8 cellular contexts compared by ENCODE assay signal in the genomic region with DNA sequence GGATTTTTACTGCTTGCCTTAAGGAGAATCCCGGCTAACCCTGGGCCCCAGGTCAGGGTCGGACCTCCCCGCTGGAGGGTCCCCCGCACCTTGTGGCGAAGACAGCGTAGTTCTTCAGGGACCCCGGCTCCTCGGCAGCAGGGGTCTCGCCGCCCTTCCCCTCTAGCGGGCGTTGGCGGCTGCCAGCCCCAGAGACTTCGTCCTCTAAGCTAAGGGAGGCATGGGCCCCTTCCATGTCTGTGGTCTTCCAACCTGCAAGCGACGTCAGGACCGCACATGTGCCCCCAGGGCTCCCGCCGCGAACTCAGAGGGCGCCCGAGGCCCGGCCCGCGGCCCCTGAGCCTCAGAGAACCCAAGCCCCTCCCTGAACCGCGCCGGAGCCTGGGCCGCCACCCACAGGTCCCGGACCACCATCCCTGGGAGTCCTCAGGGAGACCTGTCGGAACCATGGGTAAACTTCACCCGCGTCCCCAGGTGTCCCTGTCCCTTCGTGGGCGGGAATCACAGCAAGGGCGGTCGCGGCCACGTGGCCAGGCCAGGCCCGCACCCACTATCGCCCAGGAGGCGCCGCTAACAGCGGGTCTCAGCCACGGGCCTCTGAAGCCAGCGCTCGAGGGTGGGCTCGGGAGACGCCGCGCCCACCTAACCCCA. TPM values are rescaled to one million over a fixed set of nuclear protein-coding genes. Genes with fewer than 3 reads are reported as not detected.
DNase-seq lines count a peak whose midpoint lies in the region; ATAC-seq and TF ChIP-seq lines count a peak whose summit lies in the region.
"Had no signal": no experiment of that assay in that cellular context is flagged by ENCODE, and none has a peak within 500 bp of the region (broad histone marks: within the 10 kb centered on the region; RNA-seq: fewer than 3 reads in every experiment).

No MANE protein-coding gene starts in this region.

- intact Hi-C loops in dendritic cell treated with granulocyte-macrophage colony-stimulating factor and Interleukin-4, amounts not matched to agents 40 ng/mL and 50 ng/mL, for 4 days (cut with micrococcal nuclease), result no loop called here
- intact Hi-C loops in psoas muscle (cut with DNase I), result no loop called here

- no peaks in the 10 kb centered on the region for H3K27me3 Mint-ChIP-seq in dendritic cell treated with granulocyte-macrophage colony-stimulating factor and Interleukin-4, amounts not matched to agents 40 ng/mL and 50 ng/mL, for 4 days

- H3K9me3 ChIP-seq in HUES6 (ENCODE audit: control insufficient read depth, insufficient read depth, low read depth, low read length), result no peaks in the 10 kb centered on the region
- H3K9me3 ChIP-seq in psoas muscle, result no peaks in the 10 kb centered on the region

- H3K27ac ChIP-seq in HUES6 (ENCODE audit: low read depth, low read length) (no peak overlapping the region), psoas muscle (no peak overlapping the region)

- H3K4me3 ChIP-seq in HUES6 (ENCODE audit: low read depth, low read length) (peak overlapping the region; percentile 50), psoas muscle (peak overlapping the region; percentile 64)

- H3K4me1 Mint-ChIP-seq in dendritic cell treated with granulocyte-macrophage colony-stimulating factor and Interleukin-4, amounts not matched to agents 40 ng/mL and 50 ng/mL, for 4 days (ENCODE audit: low read depth), result peaks cover 59% of the 10 kb centered on the region

- 26 to 34% (median 30%) methylated on average over 47 to 51 of the region's 51 CpGs for WGBS in psoas muscle, 3 donors

- H3K9ac ChIP-seq in HUES6 (ENCODE audit: low read length), result peak overlapping the region; percentile 18

- TF ChIP-seq CTCF in psoas muscle (IDR thresholded peaks at IDR 0.05), result no peak

- H3K27me3 ChIP-seq in HUES6 (ENCODE audit: control insufficient read depth, insufficient read depth, low read length) (peaks cover 26% of the 10 kb centered on the region), psoas muscle (ENCODE audit: insufficient read depth in 3 of 3, low read length in 2 of 3) (no peaks in the 10 kb centered on the region)

- H3K4me1 ChIP-seq in HUES6 (ENCODE audit: control insufficient read depth, insufficient read depth, low read length) (peaks cover 20% of the 10 kb centered on the region), psoas muscle (peaks cover 38% of the 10 kb centered on the region)

- H3K36me3 ChIP-seq in HUES6 (ENCODE audit: control insufficient read depth, insufficient read depth, low read length) (0 out of 2 replicates have a peak, but pooled peaks cover 8% of the 10 kb centered on the region), psoas muscle (ENCODE audit: insufficient read depth in 1 of 2, low read depth in 1 of 2) (peaks cover 0 to 17% of the 10 kb centered on the region in 2 donors)

- no peak for ATAC-seq in psoas muscle
- no peak for ATAC-seq in GM18870 (IDR thresholded peaks at IDR 0.05; ENCODE audit: unreplicated experiment)

- peak overlapping the region; percentile 71 for H3K4me3 Mint-ChIP-seq in dendritic cell treated with granulocyte-macrophage colony-stimulating factor and Interleukin-4, amounts not matched to agents 40 ng/mL and 50 ng/mL, for 4 days

- peak overlapping the region; percentile 63 for H3K27ac Mint-ChIP-seq in dendritic cell treated with granulocyte-macrophage colony-stimulating factor and Interleukin-4, amounts not matched to agents 40 ng/mL and 50 ng/mL, for 4 days

- H3K9me3 Mint-ChIP-seq in dendritic cell treated with granulocyte-macrophage colony-stimulating factor and Interleukin-4, amounts not matched to agents 40 ng/mL and 50 ng/mL, for 4 days, result no peaks in the 10 kb centered on the region

- H3K36me3 Mint-ChIP-seq in dendritic cell treated with granulocyte-macrophage colony-stimulating factor and Interleukin-4, amounts not matched to agents 40 ng/mL and 50 ng/mL, for 4 days (ENCODE audit: low read depth), result peaks cover 69% of the 10 kb centered on the region

- peak; percentile 16 to 57 for DNase-seq in psoas muscle
- no peak for DNase-seq in effector CD8-positive, alpha-beta T cell (lab: John Stamatoyannopoulos, UW)
- no peak for DNase-seq in activated effector memory CD4-positive, alpha-beta T cell treated with Interleukin-2 at 50 U/mL for 16 hours
- DNase-seq: cerebellar nuclear complex, NCI-H510A had no signal

RNA-seq across cellular contexts. Expression of a gene that starts 0.6 kb away (rescaled TPM):
- total RNA-seq in psoas muscle, result 1 to 10 TPM; 3.0 to 5.8 (median 4.6) TPM
- 1 to 10 TPM; 1.4 to 2.5 (median 2.4) TPM for polyA plus RNA-seq in psoas muscle

RNA-seq across cellular contexts. Expression of a gene that starts 2.9 kb away (rescaled TPM):
- 10 to 100 TPM; 10.4 to 12.9 (median 12.7) TPM for total RNA-seq in psoas muscle
- 10 to 100 TPM in 1 of 3 donors, 1 to 10 TPM in 2; 6.6 to 18.1 (median 9.5) TPM for polyA plus RNA-seq in psoas muscle

RNA-seq across cellular contexts. Expression of a gene that starts 11.1 kb away (rescaled TPM):
- total RNA-seq in psoas muscle, result 10 to 100 TPM; 48.8 to 70.4 (median 59.0) TPM
- polyA plus RNA-seq in psoas muscle, result 10 to 100 TPM; 59.2 to 79.6 (median 71.9) TPM

RNA-seq across cellular contexts. Expression of a gene that starts 29.3 kb away (rescaled TPM):
- 1 to 10 TPM; 5.0 to 9.9 (median 7.6) TPM for total RNA-seq in psoas muscle
- 10 to 100 TPM in 2 of 3 donors, 1 to 10 TPM in 1; 8.9 to 15.0 (median 13.1) TPM for polyA plus RNA-seq in psoas muscle

Comparison
In these comparisons a context has a peak if more than half of its experiments do, and no peak if none do; other contexts are left out.
1. DNase-seq: peak in psoas muscle (2 of 2); none in effector CD8-positive, alpha-beta T cell (single experiment) and activated effector memory CD4-positive, alpha-beta T cell treated with Interleukin-2 at 50 U/mL for 16 hours (single experiment).